ENCODE assay signal across 16 cellular contexts in genomic region chr3:111667170-111667569, GRCh38. TPM values are rescaled to one million over a fixed set of nuclear protein-coding genes. Genes with fewer than 3 reads are reported as not detected.
DNase-seq lines count a peak whose midpoint lies in the region; ATAC-seq and TF ChIP-seq lines count a peak whose summit lies in the region.
"Had no signal": no experiment of that assay in that cellular context is flagged by ENCODE, and none has a peak within 500 bp of the region (broad histone marks: within the 10 kb centered on the region; RNA-seq: fewer than 3 reads in every experiment).

No MANE protein-coding gene starts in this region.

- peak overlapping the region; percentile 92 for H3K27ac Mint-ChIP-seq in activated CD8-positive, alpha-beta memory T cell treated with anti-CD3 and anti-CD28 coated beads, Interleukin-2, amount 10 ng/mL, durations not matched to agents 7 days and 5 days
- peak overlapping the region; percentile 32 for H3K27ac Mint-ChIP-seq in dendritic cell treated with granulocyte-macrophage colony-stimulating factor and Interleukin-4, amounts not matched to agents 40 ng/mL and 50 ng/mL, for 4 days
- H3K27ac Mint-ChIP-seq in stimulated activated effector memory CD8-positive, alpha-beta T cell treated with anti-CD3 and anti-CD28 coated beads, Interleukin-12 subunit alpha, Interleukin-12 subunit beta, amount 100 ng/mL, for 72 hours = peak overlapping the region; percentile 46

- intact Hi-C loops in dendritic cell treated with granulocyte-macrophage colony-stimulating factor and Interleukin-4, amounts not matched to agents 40 ng/mL and 50 ng/mL, for 4 days (cut with micrococcal nuclease) = no loop called here

- no peaks in the 10 kb centered on the region for H3K27me3 Mint-ChIP-seq in activated CD8-positive, alpha-beta memory T cell treated with anti-CD3 and anti-CD28 coated beads, Interleukin-2, amount 10 ng/mL, durations not matched to agents 7 days and 5 days
- H3K27me3 Mint-ChIP-seq in dendritic cell treated with granulocyte-macrophage colony-stimulating factor and Interleukin-4, amounts not matched to agents 40 ng/mL and 50 ng/mL, for 4 days = peaks cover 3% of the 10 kb centered on the region

- CTCF ChIA-PET in activated CD8-positive, alpha-beta memory T cell treated with anti-CD3 and anti-CD28 coated beads, Interleukin-2, amount 10 ng/mL, durations not matched to agents 7 days and 5 days (lab: Charles Lee) = interaction anchor here (1.0 to 3.6 kb wide), 10 partner anchors 11 to 322 kb away, joined by 3 to 26 read pairs (median 6); no protein-coding TSS in a partner anchor

- H3K36me3 Mint-ChIP-seq in activated CD8-positive, alpha-beta memory T cell treated with anti-CD3 and anti-CD28 coated beads, Interleukin-2, amount 10 ng/mL, durations not matched to agents 7 days and 5 days = peaks cover 55% of the 10 kb centered on the region
- H3K36me3 Mint-ChIP-seq in dendritic cell treated with granulocyte-macrophage colony-stimulating factor and Interleukin-4, amounts not matched to agents 40 ng/mL and 50 ng/mL, for 4 days (ENCODE audit: low read depth) = no peaks in the 10 kb centered on the region
- H3K36me3 Mint-ChIP-seq in stimulated activated effector memory CD8-positive, alpha-beta T cell treated with anti-CD3 and anti-CD28 coated beads, Interleukin-12 subunit alpha, Interleukin-12 subunit beta, amount 100 ng/mL, for 72 hours = peaks cover 28% of the 10 kb centered on the region

- DNase-seq in activated CD8-positive, alpha-beta memory T cell treated with anti-CD3 and anti-CD28 coated beads, Interleukin-2, amount 10 ng/mL, durations not matched to agents 7 days and 5 days = no peak
- DNase-seq in activated CD8-positive, alpha-beta memory T cell treated with anti-CD3 and anti-CD28 coated beads, Interleukin-2, amount 50 U/mL, for 4 hours = no peak
- DNase-seq in stimulated activated effector memory CD8-positive, alpha-beta T cell treated with anti-CD3 and anti-CD28 coated beads, Interleukin-12 subunit alpha, Interleukin-12 subunit beta, amount 100 ng/mL, for 72 hours (ENCODE audit: low spot score in 2 of 2) = no peak
- DNase-seq in A172 (ENCODE audit: low spot score) (no peak), cerebellum (ENCODE audit: low spot score) (no peak)
- DNase-seq: MG63, NCI-H2029 treated with DMSO at 0.1 percent for 48 hours, occipital lobe, WERI-Rb-1 had no signal

- peak overlapping the region; percentile 55 for H3K4me2 ChIP-seq in OCI-LY3 (ENCODE audit: low read length)

- H3K36me3 ChIP-seq in OCI-LY3 (replicated peaks; ENCODE audit: low read depth, low read length) = no peaks in the 10 kb centered on the region
- H3K36me3 ChIP-seq: cardiac muscle cell, heart right ventricle, MG63, SJSA1, tibial artery, WERI-Rb-1 had no signal

- no peak overlapping the region for H3K9ac ChIP-seq in OCI-LY3 (ENCODE audit: low read length)

- peak overlapping the region; percentile 72 for H3K27ac ChIP-seq in OCI-LY3 (ENCODE audit: low read length)
- H3K27ac ChIP-seq: cardiac muscle cell, SJSA1, tibial artery, WERI-Rb-1 had no signal

- peak overlapping the region; percentile 33; the same call in 1 of the 2 replicates for H3K4me3 ChIP-seq in OCI-LY3 (ENCODE audit: low read length)
- H3K4me3 ChIP-seq: cardiac muscle cell, heart right ventricle, MG63, SJSA1, tibial artery had no signal

- peaks cover 27% of the 10 kb centered on the region for H3K4me1 ChIP-seq in OCI-LY3 (ENCODE audit: low read length)
- H3K4me1 ChIP-seq: tibial artery had no signal

- no peaks in the 10 kb centered on the region for H4K20me1 ChIP-seq in OCI-LY3 (ENCODE audit: insufficient read depth, low read length)

- H3K9me3 Mint-ChIP-seq in activated CD8-positive, alpha-beta memory T cell treated with anti-CD3 and anti-CD28 coated beads, Interleukin-2, amount 10 ng/mL, durations not matched to agents 7 days and 5 days (ENCODE audit: low read depth) = peaks cover 14% of the 10 kb centered on the region
- H3K9me3 Mint-ChIP-seq in dendritic cell treated with granulocyte-macrophage colony-stimulating factor and Interleukin-4, amounts not matched to agents 40 ng/mL and 50 ng/mL, for 4 days = peaks cover 12% of the 10 kb centered on the region
- peaks cover 8% of the 10 kb centered on the region for H3K9me3 Mint-ChIP-seq in stimulated activated effector memory CD8-positive, alpha-beta T cell treated with anti-CD3 and anti-CD28 coated beads, Interleukin-12 subunit alpha, Interleukin-12 subunit beta, amount 100 ng/mL, for 72 hours

- ATAC-seq in activated CD8-positive, alpha-beta memory T cell treated with anti-CD3 and anti-CD28 coated beads, Interleukin-2, amount 10 ng/mL, durations not matched to agents 7 days and 5 days = no peak
- ATAC-seq in stimulated activated effector memory CD8-positive, alpha-beta T cell treated with anti-CD3 and anti-CD28 coated beads, Interleukin-12 subunit alpha, Interleukin-12 subunit beta, amount 100 ng/mL, for 72 hours = no peak
- no peak for ATAC-seq in HG02840 (IDR thresholded peaks at IDR 0.05; ENCODE audit: low FRiP score, unreplicated experiment)

- H3K4me1 Mint-ChIP-seq in activated CD8-positive, alpha-beta memory T cell treated with anti-CD3 and anti-CD28 coated beads, Interleukin-2, amount 10 ng/mL, durations not matched to agents 7 days and 5 days = peaks cover 67% of the 10 kb centered on the region
- H3K4me1 Mint-ChIP-seq in dendritic cell treated with granulocyte-macrophage colony-stimulating factor and Interleukin-4, amounts not matched to agents 40 ng/mL and 50 ng/mL, for 4 days (ENCODE audit: low read depth) = peaks cover 26% of the 10 kb centered on the region
- H3K4me1 Mint-ChIP-seq in stimulated activated effector memory CD8-positive, alpha-beta T cell treated with anti-CD3 and anti-CD28 coated beads, Interleukin-12 subunit alpha, Interleukin-12 subunit beta, amount 100 ng/mL, for 72 hours = peaks cover 62% of the 10 kb centered on the region

- H3K4me3 Mint-ChIP-seq in activated CD8-positive, alpha-beta memory T cell treated with anti-CD3 and anti-CD28 coated beads, Interleukin-2, amount 10 ng/mL, durations not matched to agents 7 days and 5 days = peak overlapping the region; percentile 27
- H3K4me3 Mint-ChIP-seq in dendritic cell treated with granulocyte-macrophage colony-stimulating factor and Interleukin-4, amounts not matched to agents 40 ng/mL and 50 ng/mL, for 4 days = no peak overlapping the region
- peak overlapping the region; percentile 48 for H3K4me3 Mint-ChIP-seq in stimulated activated effector memory CD8-positive, alpha-beta T cell treated with anti-CD3 and anti-CD28 coated beads, Interleukin-12 subunit alpha, Interleukin-12 subunit beta, amount 100 ng/mL, for 72 hours

- TF ChIP-seq CTCF in OCI-LY3 (IDR thresholded peaks at IDR 0.05; ENCODE audit: low read depth, low read length) = no peak

- no peaks in the 10 kb centered on the region for H3K27me3 ChIP-seq in OCI-LY3 (ENCODE audit: low read depth, low read length)
- H3K27me3 ChIP-seq: heart right ventricle, MG63, SJSA1, tibial artery had no signal

- no peaks in the 10 kb centered on the region for H3K9me3 ChIP-seq in OCI-LY3 (ENCODE audit: insufficient read depth, low read length)
- H3K9me3 ChIP-seq: tibial artery had no signal

- H2AFZ ChIP-seq in OCI-LY3 (ENCODE audit: low read depth, low read length) = no peak overlapping the region; the same call in 1 of the 2 replicates

- no peaks in the 10 kb centered on the region for H3K79me2 ChIP-seq in OCI-LY3 (ENCODE audit: low read length)

RNA-seq across cellular contexts. Expression of gene PLCXD2, which starts 7.3 kb away (rescaled TPM):
- total RNA-seq in activated CD8-positive, alpha-beta memory T cell treated with anti-CD3 and anti-CD28 coated beads, Interleukin-2, amount 10 ng/mL, durations not matched to agents 7 days and 5 days = 10 to 100 TPM; 16.7 to 21.1 TPM
- 2.0 TPM in 2 replicates for total RNA-seq in A172 (2014; rRNA removed; shearing (Covaris generic))
- total RNA-seq in cerebellum = 37.9 TPM

Comparison
In these comparisons a context has a peak if more than half of its experiments do, and no peak if none do; other contexts are left out.
1. H3K27ac Mint-ChIP-seq: peak in every context shown above with its lines; median percentile 92 in activated CD8-positive, alpha-beta memory T cell treated with anti-CD3 and anti-CD28 coated beads, Interleukin-2, amount 10 ng/mL, durations not matched to agents 7 days and 5 days; 46 in stimulated activated effector memory CD8-positive, alpha-beta T cell treated with anti-CD3 and anti-CD28 coated beads, Interleukin-12 subunit alpha, Interleukin-12 subunit beta, amount 100 ng/mL, for 72 hours; 32 in dendritic cell treated with granulocyte-macrophage colony-stimulating factor and Interleukin-4, amounts not matched to agents 40 ng/mL and 50 ng/mL, for 4 days.